ENCODE assay signal across 8 cellular contexts in the genomic region with DNA sequence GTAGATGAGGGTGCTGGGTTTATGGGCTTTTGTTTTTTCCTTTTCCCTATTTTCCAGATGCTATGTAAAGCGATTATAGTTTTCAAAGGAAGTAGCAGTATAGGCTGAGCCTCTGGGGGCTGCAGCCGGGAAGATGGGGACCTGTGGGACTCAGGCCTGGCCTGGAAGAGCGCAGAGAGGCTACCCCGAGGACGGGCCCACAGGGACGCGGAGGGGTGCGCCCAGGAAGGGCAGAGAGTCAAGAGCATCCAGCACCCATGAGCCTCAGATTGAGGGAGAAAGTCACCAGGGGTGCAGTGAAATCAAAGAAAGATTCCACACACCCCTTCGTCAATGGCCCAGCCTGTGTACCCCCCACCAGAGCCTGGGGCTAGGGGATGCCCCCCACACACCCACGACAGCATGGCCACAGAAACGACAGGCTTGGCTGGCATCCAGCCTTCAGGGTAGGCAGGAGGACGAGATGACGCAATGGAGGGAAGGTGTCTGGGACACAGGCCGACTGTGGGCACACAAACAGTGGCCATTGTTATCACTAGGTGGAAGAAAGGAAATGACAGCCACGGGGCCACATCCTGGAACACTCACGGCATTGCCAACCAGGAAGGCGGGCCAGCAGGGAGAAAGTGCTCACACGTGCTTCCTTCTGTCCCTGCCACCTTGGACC. TPM values are rescaled to one million over a fixed set of nuclear protein-coding genes. Genes with fewer than 3 reads are reported as not detected.
A peak's percentile ranks its signal among the peaks of the same experiment; 100 is the strongest.
DNase-seq lines count a peak whose midpoint lies in the region; ATAC-seq, FAIRE-seq and TF ChIP-seq lines count a peak whose summit lies in the region.

No MANE protein-coding gene starts in this region.

- peaks cover 22% of the 10 kb centered on the region for H3K4me1 Mint-ChIP-seq in activated CD4-positive, alpha-beta T cell treated with anti-CD3 and anti-CD28 coated beads, Interleukin-2, amount 10 ng/mL, durations not matched to agents 7 days and 5 days
- H3K4me1 Mint-ChIP-seq in astrocyte (ENCODE audit: low read depth, unreplicated experiment), result no peaks in the 10 kb centered on the region
- H3K4me1 Mint-ChIP-seq in endodermal cell, result peaks cover 7% of the 10 kb centered on the region
- H3K4me1 Mint-ChIP-seq in activated T-helper 1 cell treated with anti-CD3 and anti-CD28 coated beads, Interleukin-12 subunit alpha, Interleukin-12 subunit beta, Interleukin-2, Interleukin-4 antibody, amounts not matched to agents 30 ng/mL and 10 ng/mL and 1 ng/mL, durations not matched to agents 14 hours and 24 hours and 36 hours (ENCODE audit: low read depth), result peaks cover 28% of the 10 kb centered on the region

- POLR2A ChIA-PET in activated CD4-positive, alpha-beta T cell treated with anti-CD3 and anti-CD28 coated beads, Interleukin-2, amount 10 ng/mL, durations not matched to agents 7 days and 5 days (lab: Charles Lee), result no interaction called here

- intact Hi-C loops in lower lobe of right lung (cut with DNase I), result no loop called here
- intact Hi-C loops in activated T-helper 1 cell treated with anti-CD3 and anti-CD28 coated beads, Interleukin-12 subunit alpha, Interleukin-12 subunit beta, Interleukin-2, Interleukin-4 antibody, amounts not matched to agents 30 ng/mL and 10 ng/mL and 1 ng/mL, durations not matched to agents 14 hours and 24 hours and 36 hours (cut with micrococcal nuclease), result no loop called here

- H3K4me1 ChIP-seq in astrocyte (ENCODE audit: insufficient read depth, low read length) (peaks cover 24% of the 10 kb centered on the region), lower lobe of right lung (peaks cover 55% of the 10 kb centered on the region), endodermal cell (ENCODE audit: control insufficient read depth, insufficient read depth, low read length) (no peaks in the 10 kb centered on the region)

- peaks cover 4% of the 10 kb centered on the region for H3K36me3 Mint-ChIP-seq in activated CD4-positive, alpha-beta T cell treated with anti-CD3 and anti-CD28 coated beads, Interleukin-2, amount 10 ng/mL, durations not matched to agents 7 days and 5 days (ENCODE audit: low read depth)
- peaks cover 16% of the 10 kb centered on the region for H3K36me3 Mint-ChIP-seq in astrocyte (ENCODE audit: low read depth, unreplicated experiment)
- peaks cover 9% of the 10 kb centered on the region for H3K36me3 Mint-ChIP-seq in endodermal cell (ENCODE audit: low read depth)
- peaks cover 10% of the 10 kb centered on the region for H3K36me3 Mint-ChIP-seq in activated T-helper 1 cell treated with anti-CD3 and anti-CD28 coated beads, Interleukin-12 subunit alpha, Interleukin-12 subunit beta, Interleukin-2, Interleukin-4 antibody, amounts not matched to agents 30 ng/mL and 10 ng/mL and 1 ng/mL, durations not matched to agents 14 hours and 24 hours and 36 hours (ENCODE audit: low read depth)

- H3K4me3 ChIP-seq in astrocyte (ENCODE audit: insufficient read depth, low read depth, low read length) (no peak overlapping the region), lower lobe of right lung (no peak overlapping the region), endodermal cell (ENCODE audit: low read length) (no peak overlapping the region)

- H4K20me1 ChIP-seq in astrocyte (ENCODE audit: insufficient read depth, low read length), result no peaks in the 10 kb centered on the region

- H3K9me3 ChIP-seq in astrocyte (ENCODE audit: insufficient read depth, low read depth, low read length), result no peaks in the 10 kb centered on the region
- H3K9me3 ChIP-seq in lower lobe of right lung, result no peaks in the 10 kb centered on the region
- no peaks in the 10 kb centered on the region for H3K9me3 ChIP-seq in endodermal cell (ENCODE audit: control insufficient read depth, low read length)

- no peak overlapping the region for H3K4me3 Mint-ChIP-seq in activated CD4-positive, alpha-beta T cell treated with anti-CD3 and anti-CD28 coated beads, Interleukin-2, amount 10 ng/mL, durations not matched to agents 7 days and 5 days
- H3K4me3 Mint-ChIP-seq in astrocyte (ENCODE audit: unreplicated experiment) (no peak overlapping the region), endodermal cell (no peak overlapping the region)
- no peak overlapping the region for H3K4me3 Mint-ChIP-seq in activated T-helper 1 cell treated with anti-CD3 and anti-CD28 coated beads, Interleukin-12 subunit alpha, Interleukin-12 subunit beta, Interleukin-2, Interleukin-4 antibody, amounts not matched to agents 30 ng/mL and 10 ng/mL and 1 ng/mL, durations not matched to agents 14 hours and 24 hours and 36 hours

- peak; percentile 53 to 68 for ATAC-seq in lower lobe of right lung

- no peak for FAIRE-seq in astrocyte (lab: Jason Lieb, UNC)

- 88 to 89% methylated on average over 9 to 18 of the region's 18 CpGs for WGBS in endodermal cell (ENCODE audit: insufficient coverage in 1 of 2, insufficient read length in 1 of 2), 2 experiments

- peak overlapping the region; percentile 44 for H3K4me2 ChIP-seq in astrocyte (ENCODE audit: low read length)

- no peaks in the 10 kb centered on the region for H3K27me3 ChIP-seq in astrocyte (ENCODE audit: insufficient read depth, low read length)
- H3K27me3 ChIP-seq in lower lobe of right lung (ENCODE audit: low read depth), result no peaks in the 10 kb centered on the region
- H3K27me3 ChIP-seq in endodermal cell (ENCODE audit: control insufficient read depth, insufficient read depth, low read length, poor library complexity, severe bottlenecking), result no peaks in the 10 kb centered on the region

- no peaks in the 10 kb centered on the region for H3K9me3 Mint-ChIP-seq in activated CD4-positive, alpha-beta T cell treated with anti-CD3 and anti-CD28 coated beads, Interleukin-2, amount 10 ng/mL, durations not matched to agents 7 days and 5 days
- H3K9me3 Mint-ChIP-seq in astrocyte (ENCODE audit: unreplicated experiment) (no peaks in the 10 kb centered on the region), endodermal cell (no peaks in the 10 kb centered on the region)
- no peaks in the 10 kb centered on the region for H3K9me3 Mint-ChIP-seq in activated T-helper 1 cell treated with anti-CD3 and anti-CD28 coated beads, Interleukin-12 subunit alpha, Interleukin-12 subunit beta, Interleukin-2, Interleukin-4 antibody, amounts not matched to agents 30 ng/mL and 10 ng/mL and 1 ng/mL, durations not matched to agents 14 hours and 24 hours and 36 hours

- H3K36me3 ChIP-seq in astrocyte (ENCODE audit: insufficient read depth, low read length) (no peaks in the 10 kb centered on the region), lower lobe of right lung (no peaks in the 10 kb centered on the region), endodermal cell (ENCODE audit: control insufficient read depth, insufficient read depth, low read length) (no peaks in the 10 kb centered on the region)

- CTCF ChIA-PET in activated CD4-positive, alpha-beta T cell treated with anti-CD3 and anti-CD28 coated beads, Interleukin-2, amount 10 ng/mL, durations not matched to agents 7 days and 5 days (lab: Charles Lee), result no interaction called here

- H3K27me3 Mint-ChIP-seq in activated CD4-positive, alpha-beta T cell treated with anti-CD3 and anti-CD28 coated beads, Interleukin-2, amount 10 ng/mL, durations not matched to agents 7 days and 5 days, result no peaks in the 10 kb centered on the region
- H3K27me3 Mint-ChIP-seq in astrocyte (ENCODE audit: low read depth, unreplicated experiment), result peaks cover 9% of the 10 kb centered on the region
- no peaks in the 10 kb centered on the region for H3K27me3 Mint-ChIP-seq in endodermal cell (ENCODE audit: insufficient read depth)
- H3K27me3 Mint-ChIP-seq in activated T-helper 1 cell treated with anti-CD3 and anti-CD28 coated beads, Interleukin-12 subunit alpha, Interleukin-12 subunit beta, Interleukin-2, Interleukin-4 antibody, amounts not matched to agents 30 ng/mL and 10 ng/mL and 1 ng/mL, durations not matched to agents 14 hours and 24 hours and 36 hours (ENCODE audit: insufficient read depth), result no peaks in the 10 kb centered on the region

- peak overlapping the region; percentile 80 for H2AFZ ChIP-seq in astrocyte (ENCODE audit: low read depth, low read length)

- peak overlapping the region; percentile 50 for H3K27ac Mint-ChIP-seq in activated CD4-positive, alpha-beta T cell treated with anti-CD3 and anti-CD28 coated beads, Interleukin-2, amount 10 ng/mL, durations not matched to agents 7 days and 5 days
- H3K27ac Mint-ChIP-seq in astrocyte (ENCODE audit: unreplicated experiment) (no peak overlapping the region), endodermal cell (no peak overlapping the region)
- no peak overlapping the region for H3K27ac Mint-ChIP-seq in activated T-helper 1 cell treated with anti-CD3 and anti-CD28 coated beads, Interleukin-12 subunit alpha, Interleukin-12 subunit beta, Interleukin-2, Interleukin-4 antibody, amounts not matched to agents 30 ng/mL and 10 ng/mL and 1 ng/mL, durations not matched to agents 14 hours and 24 hours and 36 hours

- H3K79me2 ChIP-seq in astrocyte (ENCODE audit: insufficient read depth, low read length), result no peaks in the 10 kb centered on the region

- no peak overlapping the region for H3K9ac ChIP-seq in astrocyte (ENCODE audit: low read length)
- H3K9ac ChIP-seq in endodermal cell (ENCODE audit: extremely low read depth, low read length, poor library complexity, severe bottlenecking), result no peak overlapping the region

- TF ChIP-seq CTCF in astrocyte (IDR thresholded peaks at IDR 0.05; ENCODE audit: insufficient read depth, low read depth, low read length) (no peak), lower lobe of right lung (IDR thresholded peaks at IDR 0.05) (no peak), endodermal cell (conservative IDR thresholded peaks at IDR 0.05) (no peak)

- no peak overlapping the region for H3K27ac ChIP-seq in astrocyte (ENCODE audit: low read depth, low read length)
- peak overlapping the region; percentile 64 for H3K27ac ChIP-seq in lower lobe of right lung
- no peak overlapping the region for H3K27ac ChIP-seq in endodermal cell (ENCODE audit: low read depth, low read length)

- DNase-seq in activated CD4-positive, alpha-beta T cell treated with anti-CD3 and anti-CD28 coated beads, Interleukin-2, amount 10 ng/mL, durations not matched to agents 7 days and 5 days, result no peak
- no peak for DNase-seq in activated CD4-positive, alpha-beta T cell treated with anti-CD3 and anti-CD28 coated beads for 48 hours
- DNase-seq in astrocyte (ENCODE audit: low read depth) (peak; percentile 48), lower lobe of right lung (peak; percentile 70), ureter (ENCODE audit: low spot score) (peak; percentile 69), endodermal cell (no peak)
- no peak for DNase-seq in stimulated activated CD4-positive, alpha-beta T cell treated with anti-CD3 and anti-CD28 coated beads, Interleukin-15, amount 100 ng/mL, for 24 hours
- DNase-seq in activated T-helper 1 cell treated with anti-CD3 and anti-CD28 coated beads, Interleukin-12 subunit alpha, Interleukin-12 subunit beta, Interleukin-2, Interleukin-4 antibody, amounts not matched to agents 30 ng/mL and 10 ng/mL and 1 ng/mL, durations not matched to agents 14 hours and 24 hours and 36 hours (ENCODE audit: low spot score), result no peak

RNA-seq across cellular contexts. Expression of a gene that starts 9.0 kb away (rescaled TPM):
- 10 to 100 TPM; 65.0 to 72.0 TPM for total RNA-seq in activated CD4-positive, alpha-beta T cell treated with anti-CD3 and anti-CD28 coated beads, Interleukin-2, amount 10 ng/mL, durations not matched to agents 7 days and 5 days
- total RNA-seq in astrocyte (9.7 and 10.0 TPM in 2 replicates), lower lobe of right lung (60.8 TPM), ureter (56.4 TPM), endodermal cell (10 to 100 TPM; 60.6 to 60.7 TPM)
- polyA plus RNA-seq in endodermal cell (2013, experiment 1 of 2), result 31.7 TPM
- polyA plus RNA-seq in endodermal cell (2013, experiment 2 of 2), result 25.3 TPM
- 34.8 and 34.9 TPM in 2 replicates for total RNA-seq in activated T-helper 1 cell treated with anti-CD3 and anti-CD28 coated beads, Interleukin-12 subunit alpha, Interleukin-12 subunit beta, Interleukin-2, Interleukin-4 antibody, amounts not matched to agents 30 ng/mL and 10 ng/mL and 1 ng/mL, durations not matched to agents 14 hours and 24 hours and 36 hours

RNA-seq across cellular contexts. Expression of a gene that starts 29.2 kb away (rescaled TPM):
- total RNA-seq in activated CD4-positive, alpha-beta T cell treated with anti-CD3 and anti-CD28 coated beads, Interleukin-2, amount 10 ng/mL, durations not matched to agents 7 days and 5 days, result 1 to 10 TPM; 4.7 to 5.0 TPM
- 12.0 and 18.2 TPM in 2 replicates for total RNA-seq in astrocyte
- total RNA-seq in lower lobe of right lung, result 41.3 TPM
- total RNA-seq in ureter, result 27.0 TPM
- total RNA-seq in endodermal cell, result 1 to 10 TPM; 4.7 to 5.5 TPM
- polyA plus RNA-seq in endodermal cell (2013, experiment 1 of 2), result 6.1 TPM
- polyA plus RNA-seq in endodermal cell (2013, experiment 2 of 2), result 5.5 TPM
- 12.3 and 12.5 TPM in 2 replicates for total RNA-seq in activated T-helper 1 cell treated with anti-CD3 and anti-CD28 coated beads, Interleukin-12 subunit alpha, Interleukin-12 subunit beta, Interleukin-2, Interleukin-4 antibody, amounts not matched to agents 30 ng/mL and 10 ng/mL and 1 ng/mL, durations not matched to agents 14 hours and 24 hours and 36 hours

Comparison
In these comparisons a context has a peak if more than half of its experiments do, and no peak if none do; other contexts are left out.
1. DNase-seq: peak in astrocyte (single experiment), lower lobe of right lung (single experiment) and ureter (single experiment); none in activated CD4-positive, alpha-beta T cell treated with anti-CD3 and anti-CD28 coated beads, Interleukin-2, amount 10 ng/mL, durations not matched to agents 7 days and 5 days (single experiment), activated CD4-positive, alpha-beta T cell treated with anti-CD3 and anti-CD28 coated beads for 48 hours (single experiment), stimulated activated CD4-positive, alpha-beta T cell treated with anti-CD3 and anti-CD28 coated beads, Interleukin-15, amount 100 ng/mL, for 24 hours (single experiment), endodermal cell (single experiment) and activated T-helper 1 cell treated with anti-CD3 and anti-CD28 coated beads, Interleukin-12 subunit alpha, Interleukin-12 subunit beta, Interleukin-2, Interleukin-4 antibody, amounts not matched to agents 30 ng/mL and 10 ng/mL and 1 ng/mL, durations not matched to agents 14 hours and 24 hours and 36 hours (single experiment).